13 cellular contexts compared by ENCODE assay signal in genomic region chr4:95546236-95546635, GRCh38. TPM values are rescaled to one million over a fixed set of nuclear protein-coding genes. Genes with fewer than 3 reads are reported as not detected.
DNase-seq lines count a peak whose midpoint lies in the region; ATAC-seq and TF ChIP-seq lines count a peak whose summit lies in the region.
"Had no signal": no experiment of that assay in that cellular context is flagged by ENCODE, and none has a peak within 500 bp of the region (broad histone marks: within the 10 kb centered on the region; RNA-seq: fewer than 3 reads in every experiment).

No MANE protein-coding gene starts in this region.

- H3K9me3 ChIP-seq in smooth muscle cell (replicated peaks; ENCODE audit: low read depth) = no peaks in the 10 kb centered on the region
- H3K9me3 ChIP-seq in naive thymus-derived CD4-positive, alpha-beta T cell (ENCODE audit: control insufficient read depth in 2 of 3, low read length in 3 of 3) = no peaks in the 10 kb centered on the region
- H3K9me3 ChIP-seq: SJCRH30 had no signal

- TF ChIP-seq CTCF in GM23338 (conservative IDR thresholded peaks at IDR 0.05; ENCODE audit: low read depth in 2 of 2) (no peak), astrocyte of the cerebellum (IDR thresholded peaks at IDR 0.05; ENCODE audit: low read depth, low read length, missing control alignments) (no peak), smooth muscle cell (IDR thresholded peaks at IDR 0.05; ENCODE audit: borderline replicate concordance, insufficient read depth, poor library complexity, severe bottlenecking) (no peak)

- 6% methylated on average over 4 of the region's 4 CpGs for WGBS in smooth muscle cell (ENCODE audit: low lambda C conversion rate)

- H3K9me3 Mint-ChIP-seq in GM23338 = no peaks in the 10 kb centered on the region; the same call in 2 of the 3 replicates
- peaks cover 0 to 5% (median 0%) of the 10 kb centered on the region in 11 donors for H3K9me3 Mint-ChIP-seq in naive thymus-derived CD4-positive, alpha-beta T cell
- H3K9me3 Mint-ChIP-seq: activated naive CD4-positive, alpha-beta T cell treated with anti-CD3 and anti-CD28 coated beads, Interleukin-2, amount 50 U/mL, for 72 hours had no signal

- H3K4me1 ChIP-seq in GM23338 (ENCODE audit: insufficient read depth) = peaks cover 29% of the 10 kb centered on the region
- peaks cover 24% of the 10 kb centered on the region for H3K4me1 ChIP-seq in smooth muscle cell (ENCODE audit: low read depth)
- no peaks in the 10 kb centered on the region for H3K4me1 ChIP-seq in naive thymus-derived CD4-positive, alpha-beta T cell (ENCODE audit: control insufficient read depth in 2 of 2, insufficient read depth in 2 of 2, low read length in 2 of 2)
- H3K4me1 ChIP-seq: SJCRH30 had no signal

- peak overlapping the region; percentile 37 for H3K9ac ChIP-seq in smooth muscle cell (ENCODE audit: low read depth)
- H3K9ac ChIP-seq: GM23248 had no signal

- in situ Hi-C loops in astrocyte of the cerebellum (cut with HindIII; ENCODE audit: low sequenced_read_pairs) = no loop called here

- H3K4me3 ChIP-seq in GM23338 = peak overlapping the region; percentile 82
- H3K4me3 ChIP-seq in astrocyte of the cerebellum (ENCODE audit: low read depth, low read length) = peak overlapping the region; percentile 72
- peak overlapping the region; percentile 90 for H3K4me3 ChIP-seq in smooth muscle cell
- no peak overlapping the region for H3K4me3 ChIP-seq in naive thymus-derived CD4-positive, alpha-beta T cell (ENCODE audit: low read length)
- H3K4me3 ChIP-seq: GM23248, SJCRH30 had no signal

- no peaks in the 10 kb centered on the region for H3K9me2 ChIP-seq in GM23338 (ENCODE audit: insufficient read depth)

- H3K27me3 Mint-ChIP-seq in GM23338 (ENCODE audit: insufficient read depth, low read depth, poor library complexity) = peaks cover 47% of the 10 kb centered on the region
- peaks cover 44 to 62% (median 46%) of the 10 kb centered on the region in 5 donors for H3K27me3 Mint-ChIP-seq in naive thymus-derived CD4-positive, alpha-beta T cell

- POLR2A ChIA-PET in naive thymus-derived CD4-positive, alpha-beta T cell (lab: Charles Lee) = no interaction called here

- CTCF ChIA-PET in naive thymus-derived CD4-positive, alpha-beta T cell (lab: Charles Lee) = no interaction called here

- H2AFZ ChIP-seq in GM23338 (no peak overlapping the region; the same call in 1 of the 2 replicates), smooth muscle cell (ENCODE audit: low read depth) (peak overlapping the region; percentile 75)
- H2AFZ ChIP-seq: GM23248 had no signal

- peaks cover 3% of the 10 kb centered on the region; the same call in 1 of the 2 replicates for H4K20me1 ChIP-seq in GM23338 (replicated peaks; ENCODE audit: insufficient read depth)
- no peaks in the 10 kb centered on the region for H4K20me1 ChIP-seq in smooth muscle cell (ENCODE audit: low read depth)

- H3K79me2 ChIP-seq in GM23338 (replicated peaks; ENCODE audit: insufficient read depth) (no peaks in the 10 kb centered on the region), smooth muscle cell (ENCODE audit: low read depth) (peaks cover 89% of the 10 kb centered on the region)

- H3K4me2 ChIP-seq in GM23338 (peak overlapping the region; percentile 96), smooth muscle cell (peak overlapping the region; percentile 86)

- H3K27me3 ChIP-seq in GM23338 (ENCODE audit: insufficient read depth) (peaks cover 60% of the 10 kb centered on the region), smooth muscle cell (ENCODE audit: low read depth) (no peaks in the 10 kb centered on the region)
- H3K27me3 ChIP-seq in naive thymus-derived CD4-positive, alpha-beta T cell (ENCODE audit: control insufficient read depth in 2 of 2, insufficient read depth in 2 of 2, low read length in 2 of 2) = no peaks in the 10 kb centered on the region
- H3K27me3 ChIP-seq: SJCRH30 had no signal

- H3K27ac ChIP-seq in GM23338 (ENCODE audit: low read depth) = no peak overlapping the region
- H3K27ac ChIP-seq in smooth muscle cell (ENCODE audit: low read depth) = peak overlapping the region; percentile 14
- no peak overlapping the region for H3K27ac ChIP-seq in naive thymus-derived CD4-positive, alpha-beta T cell (ENCODE audit: low read depth, low read length)
- H3K27ac ChIP-seq: GM23248, SJCRH30 had no signal

- H3K4me3 Mint-ChIP-seq in GM23338 = peak overlapping the region; percentile 89
- H3K4me3 Mint-ChIP-seq in naive thymus-derived CD4-positive, alpha-beta T cell = no peak overlapping the region

- H3K36me3 ChIP-seq in GM23338 (ENCODE audit: insufficient read depth) (no peaks in the 10 kb centered on the region), smooth muscle cell (ENCODE audit: low read depth) (no peaks in the 10 kb centered on the region)
- H3K36me3 ChIP-seq in naive thymus-derived CD4-positive, alpha-beta T cell (ENCODE audit: control insufficient read depth in 2 of 3, insufficient read depth in 3 of 3, low read length in 3 of 3) = no peaks in the 10 kb centered on the region
- H3K36me3 ChIP-seq: SJCRH30 had no signal

- H3K4me1 Mint-ChIP-seq in GM23338 = peaks cover 29% of the 10 kb centered on the region
- peaks cover 0 to 22% (median 16%) of the 10 kb centered on the region in 7 donors for H3K4me1 Mint-ChIP-seq in naive thymus-derived CD4-positive, alpha-beta T cell

- H3F3A ChIP-seq in GM23338 (replicated peaks; ENCODE audit: low read depth) (no peaks in the 10 kb centered on the region), smooth muscle cell (ENCODE audit: low read depth) (peaks cover 25% of the 10 kb centered on the region)

- no peak overlapping the region for H3K27ac Mint-ChIP-seq in GM23338
- H3K27ac Mint-ChIP-seq in naive thymus-derived CD4-positive, alpha-beta T cell = no peak overlapping the region
- H3K27ac Mint-ChIP-seq: activated naive CD4-positive, alpha-beta T cell treated with anti-CD3 and anti-CD28 coated beads, Interleukin-2, amount 50 U/mL, for 72 hours had no signal

- DNase-seq in GM23338 (ENCODE audit: low spot score) (no peak), astrocyte of the cerebellum (ENCODE audit: low read depth) (no peak), inferior parietal cortex (ENCODE audit: extremely low spot score) (peak; percentile 61), smooth muscle cell (lab: John Stamatoyannopoulos, UW; ENCODE audit: unreplicated experiment) (no peak), GM03348 (ENCODE audit: low spot score) (no peak)
- DNase-seq in activated effector memory CD4-positive, alpha-beta T cell treated with anti-CD3 and anti-CD28 coated beads, Interleukin-2, amount 50 U/mL, for 16 hours = no peak
- DNase-seq in naive thymus-derived CD4-positive, alpha-beta T cell = no peak
- DNase-seq: AML-193, GM23248, SJCRH30 had no signal

- ATAC-seq in GM23338 = no peak
- no peak for ATAC-seq in naive thymus-derived CD4-positive, alpha-beta T cell
- ATAC-seq in GM18873 (IDR thresholded peaks at IDR 0.05; ENCODE audit: low FRiP score, unreplicated experiment) = no peak
- ATAC-seq: activated naive CD4-positive, alpha-beta T cell treated with anti-CD3 and anti-CD28 coated beads, Interleukin-2, amount 50 U/mL, for 72 hours had no signal

- intact Hi-C loops in naive thymus-derived CD4-positive, alpha-beta T cell (cut with micrococcal nuclease) = loop anchor here (5.0 to 10.0 kb wide), 2 partner anchors 381 to 389 kb away; no protein-coding TSS in a partner anchor

- H3K36me3 Mint-ChIP-seq in GM23338 (ENCODE audit: low read depth) = no peaks in the 10 kb centered on the region
- no peaks in the 10 kb centered on the region for H3K36me3 Mint-ChIP-seq in naive thymus-derived CD4-positive, alpha-beta T cell

TF ChIP-seq in GM23338, 12 proteins besides CTCF, POLR2A, EP300 and RAD21:
- TF ChIP-seq STAT1 (IDR thresholded peaks at IDR 0.05; ENCODE audit: unreplicated experiment) = no peak
- no peak for TF ChIP-seq ETS1 (IDR thresholded peaks at IDR 0.05)
- TF ChIP-seq ZNF331 (CRISPR knock-in tag; IDR thresholded peaks at IDR 0.05; ENCODE audit: low read depth) = no peak
- TF ChIP-seq EZH2 (IDR thresholded peaks at IDR 0.05; ENCODE audit: low read depth, unreplicated experiment) = no peak

RNA-seq across cellular contexts. Expression of gene UNC5C, which starts 2.5 kb away (rescaled TPM):
- total RNA-seq in GM23338 (2014; rRNA removed; shearing (Covaris generic)) = 0.12 and 0.21 TPM in 2 replicates
- polyA plus RNA-seq in GM23338 (2016; fragmentation: Nextera tagmentation; extraction: Ambion mirVana) (0.08 and 0.16 TPM in 2 replicates), smooth muscle cell (2.0 and 5.7 TPM in 2 replicates)
- total RNA-seq in smooth muscle cell = 15.6 and 15.7 TPM in 2 replicates
- total RNA-seq in naive thymus-derived CD4-positive, alpha-beta T cell = not detected
- polyA plus RNA-seq in naive thymus-derived CD4-positive, alpha-beta T cell = not detected
- total RNA-seq: activated naive CD4-positive, alpha-beta T cell treated with anti-CD3 and anti-CD28 coated beads, Interleukin-2, amount 50 U/mL, for 72 hours; dermis microvascular lymphatic vessel endothelial cell; GM23248; SJCRH30 had no signal
- polyA plus RNA-seq: GM23248 had no signal

Comparison
In these comparisons a context has a peak if more than half of its experiments do, and no peak if none do; other contexts are left out.
1. RNA of gene UNC5C, which starts 2.5 kb away (total RNA-seq): 15.6 to 15.7 TPM in smooth muscle cell; 0.12 to 0.21 TPM in GM23338 and not detected in naive thymus-derived CD4-positive, alpha-beta T cell; every median in the first group is over 10 times any median in the second.